ENCODE assay signal across 8 cellular contexts in the genomic region with DNA sequence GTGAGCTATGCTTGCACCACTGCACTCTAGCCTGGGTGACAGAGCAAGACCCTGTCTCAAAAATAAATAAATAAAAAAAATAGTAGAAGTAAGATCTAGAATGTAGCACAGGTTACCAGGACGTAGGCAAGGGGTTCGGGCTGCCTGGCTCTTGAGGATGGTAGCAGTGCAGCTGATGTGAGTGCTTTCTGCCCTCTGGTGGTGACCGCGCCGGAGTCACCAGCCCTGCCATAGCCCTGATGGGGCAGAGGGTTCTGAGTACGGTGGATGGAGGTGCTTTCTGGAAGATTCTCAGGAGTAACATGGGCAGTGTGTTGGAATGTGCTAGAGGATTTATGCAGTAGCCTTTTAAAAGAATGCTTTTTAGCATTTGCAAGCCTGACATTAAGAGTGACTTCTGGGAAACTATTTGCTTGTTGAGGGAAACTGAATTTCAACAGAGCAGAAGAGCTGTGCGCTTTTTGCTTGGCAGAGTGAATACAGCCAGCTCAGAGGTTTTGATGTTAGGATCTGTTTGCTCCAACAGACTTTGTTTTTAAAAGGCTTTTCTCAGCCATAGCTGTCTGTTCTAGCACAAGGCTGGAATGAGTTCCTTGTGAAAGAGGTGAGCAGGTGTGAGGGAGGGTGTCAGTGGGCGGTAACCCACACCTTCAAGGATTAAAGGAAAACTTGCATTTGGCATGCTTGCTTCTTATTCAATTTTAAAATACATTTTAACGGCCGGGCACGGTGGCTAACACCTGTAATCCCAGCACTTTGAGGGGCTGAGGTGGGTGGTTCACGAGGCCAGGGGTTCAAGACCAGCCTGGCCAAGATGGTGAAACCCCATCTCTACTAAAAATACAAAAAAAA.
DNase-seq lines count a peak whose midpoint lies in the region; ATAC-seq and TF ChIP-seq lines count a peak whose summit lies in the region.

No MANE protein-coding gene starts in this region.

- peak; percentile 68 for TF ChIP-seq RAD21 in Ishikawa (IDR thresholded peaks at IDR 0.05; ENCODE audit: low read depth)

- CTCF ChIA-PET in T-cell (lab: Charles Lee) = interaction anchor here (0.6 to 3.0 kb wide), 7 partner anchors 10 to 98 kb away, joined by 3 to 16 read pairs (median 3); no protein-coding TSS in a partner anchor

- peaks cover 32 to 38% (median 32%) of the 10 kb centered on the region in 3 donors for H3K4me1 Mint-ChIP-seq in T-cell
- H3K4me1 Mint-ChIP-seq in activated naive CD8-positive, alpha-beta T cell treated with anti-CD3 and anti-CD28 coated beads for 36 hours = peaks cover 18% of the 10 kb centered on the region

- no peaks in the 10 kb centered on the region for H3K9me3 Mint-ChIP-seq in T-cell
- H3K9me3 Mint-ChIP-seq in activated naive CD8-positive, alpha-beta T cell treated with anti-CD3 and anti-CD28 coated beads for 36 hours = no peaks in the 10 kb centered on the region

- peak; percentile 59 for DNase-seq in DMS79 treated with DMSO at 0.1 percent for 48 hours (lab: John Stamatoyannopoulos, UW)
- DNase-seq in T-cell = peak; percentile 18 to 68 (median 54)
- DNase-seq in activated naive CD8-positive, alpha-beta T cell treated with anti-CD3 and anti-CD28 coated beads for 36 hours = peak; percentile 52
- peak; percentile 70 for DNase-seq in left cardiac atrium
- no peak for DNase-seq in retinal pigment epithelial cell (ENCODE audit: low read depth)
- no peak for DNase-seq in cerebellar nuclear complex (lab: John Stamatoyannopoulos, UW)

- no peak overlapping the region for H3K4me3 Mint-ChIP-seq in T-cell
- H3K4me3 Mint-ChIP-seq in activated naive CD8-positive, alpha-beta T cell treated with anti-CD3 and anti-CD28 coated beads for 36 hours = no peak overlapping the region

- peak; percentile 82 for TF ChIP-seq CTCF in retinal pigment epithelial cell (conservative IDR thresholded peaks at IDR 0.05; ENCODE audit: low read depth, low read length)

- intact Hi-C loops in left cardiac atrium (cut with DNase I) = loop anchor here (2.0 to 10.0 kb wide), 4 partner anchors 65 to 389 kb away; a partner anchor contains a TSS

- TF ChIP-seq EP300 in Ishikawa (IDR thresholded peaks at IDR 0.05; ENCODE audit: borderline replicate concordance) = no peak

- ATAC-seq in T-cell (replicated peaks in 1 of 4) (peak; percentile 82 to 89 (median 86)), left cardiac atrium (peak; percentile 60 to 61), HG03196 (IDR thresholded peaks at IDR 0.05; ENCODE audit: unreplicated experiment) (no peak)

- POLR2A ChIA-PET in T-cell (lab: Charles Lee) = interaction anchor here (0.6 kb wide), 2 partner anchors 65 to 385 kb away, joined by 4 to 7 read pairs; no protein-coding TSS in a partner anchor

- H3K4me3 ChIP-seq in retinal pigment epithelial cell (ENCODE audit: low read length) = no peak overlapping the region

- H3K27me3 Mint-ChIP-seq in T-cell = no peaks in the 10 kb centered on the region
- no peaks in the 10 kb centered on the region for H3K27me3 Mint-ChIP-seq in activated naive CD8-positive, alpha-beta T cell treated with anti-CD3 and anti-CD28 coated beads for 36 hours

- peak overlapping the region; percentile 71 for H3K27ac Mint-ChIP-seq in T-cell
- H3K27ac Mint-ChIP-seq in activated naive CD8-positive, alpha-beta T cell treated with anti-CD3 and anti-CD28 coated beads for 36 hours = no peak overlapping the region

- H3K36me3 Mint-ChIP-seq in T-cell = peaks cover 62% of the 10 kb centered on the region
- peaks cover 12% of the 10 kb centered on the region for H3K36me3 Mint-ChIP-seq in activated naive CD8-positive, alpha-beta T cell treated with anti-CD3 and anti-CD28 coated beads for 36 hours

TF ChIP-seq in Ishikawa, 13 proteins besides CTCF, POLR2A, EP300 and RAD21:
- no peak for TF ChIP-seq TCF12 (IDR thresholded peaks at IDR 0.05; ENCODE audit: low read depth)
- TF ChIP-seq, protein P1, sequence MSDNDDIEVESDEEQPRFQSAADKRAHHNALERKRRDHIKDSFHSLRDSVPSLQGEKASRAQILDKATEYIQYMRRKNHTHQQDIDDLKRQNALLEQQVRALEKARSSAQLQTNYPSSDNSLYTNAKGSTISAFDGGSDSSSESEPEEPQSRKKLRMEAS (IDR thresholded peaks at IDR 0.05) = no peak
- no peak for TF ChIP-seq CREB1 (IDR thresholded peaks at IDR 0.05; ENCODE audit: low read depth)
- TF ChIP-seq, protein P2, sequence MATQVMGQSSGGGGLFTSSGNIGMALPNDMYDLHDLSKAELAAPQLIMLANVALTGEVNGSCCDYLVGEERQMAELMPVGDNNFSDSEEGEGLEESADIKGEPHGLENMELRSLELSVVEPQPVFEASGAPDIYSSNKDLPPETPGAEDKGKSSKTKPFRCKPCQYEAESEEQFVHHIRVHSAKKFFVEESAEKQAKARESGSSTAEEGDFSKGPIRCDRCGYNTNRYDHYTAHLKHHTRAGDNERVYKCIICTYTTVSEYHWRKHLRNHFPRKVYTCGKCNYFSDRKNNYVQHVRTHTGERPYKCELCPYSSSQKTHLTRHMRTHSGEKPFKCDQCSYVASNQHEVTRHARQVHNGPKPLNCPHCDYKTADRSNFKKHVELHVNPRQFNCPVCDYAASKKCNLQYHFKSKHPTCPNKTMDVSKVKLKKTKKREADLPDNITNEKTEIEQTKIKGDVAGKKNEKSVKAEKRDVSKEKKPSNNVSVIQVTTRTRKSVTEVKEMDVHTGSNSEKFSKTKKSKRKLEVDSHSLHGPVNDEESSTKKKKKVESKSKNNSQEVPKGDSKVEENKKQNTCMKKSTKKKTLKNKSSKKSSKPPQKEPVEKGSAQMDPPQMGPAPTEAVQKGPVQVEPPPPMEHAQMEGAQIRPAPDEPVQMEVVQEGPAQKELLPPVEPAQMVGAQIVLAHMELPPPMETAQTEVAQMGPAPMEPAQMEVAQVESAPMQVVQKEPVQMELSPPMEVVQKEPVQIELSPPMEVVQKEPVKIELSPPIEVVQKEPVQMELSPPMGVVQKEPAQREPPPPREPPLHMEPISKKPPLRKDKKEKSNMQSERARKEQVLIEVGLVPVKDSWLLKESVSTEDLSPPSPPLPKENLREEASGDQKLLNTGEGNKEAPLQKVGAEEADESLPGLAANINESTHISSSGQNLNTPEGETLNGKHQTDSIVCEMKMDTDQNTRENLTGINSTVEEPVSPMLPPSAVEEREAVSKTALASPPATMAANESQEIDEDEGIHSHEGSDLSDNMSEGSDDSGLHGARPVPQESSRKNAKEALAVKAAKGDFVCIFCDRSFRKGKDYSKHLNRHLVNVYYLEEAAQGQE (IDR thresholded peaks at IDR 0.05; ENCODE audit: low read depth) = no peak
- no peak for TF ChIP-seq YY1 (IDR thresholded peaks at IDR 0.05; ENCODE audit: low read depth)
- TF ChIP-seq EGR1 (IDR thresholded peaks at IDR 0.05) = no peak
- no peak for TF ChIP-seq CEBPB (IDR thresholded peaks at IDR 0.05)
- TF ChIP-seq, protein P3, sequence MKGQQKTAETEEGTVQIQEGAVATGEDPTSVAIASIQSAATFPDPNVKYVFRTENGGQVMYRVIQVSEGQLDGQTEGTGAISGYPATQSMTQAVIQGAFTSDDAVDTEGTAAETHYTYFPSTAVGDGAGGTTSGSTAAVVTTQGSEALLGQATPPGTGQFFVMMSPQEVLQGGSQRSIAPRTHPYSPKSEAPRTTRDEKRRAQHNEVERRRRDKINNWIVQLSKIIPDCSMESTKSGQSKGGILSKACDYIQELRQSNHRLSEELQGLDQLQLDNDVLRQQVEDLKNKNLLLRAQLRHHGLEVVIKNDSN (IDR thresholded peaks at IDR 0.05) = no peak
- no peak for TF ChIP-seq TAF1 (IDR thresholded peaks at IDR 0.05; ENCODE audit: low read depth)
- TF ChIP-seq FOXM1 (IDR thresholded peaks at IDR 0.05; ENCODE audit: borderline replicate concordance, low read depth) = no peak
- TF ChIP-seq ZBTB7A (IDR thresholded peaks at IDR 0.05; ENCODE audit: low read depth) = no peak
- TF ChIP-seq TEAD4 (IDR thresholded peaks at IDR 0.05) = no peak
- no peak for TF ChIP-seq NFIC (IDR thresholded peaks at IDR 0.05)
TF ChIP-seq in Ishikawa: peak in this region for 0.

Comparison
In these comparisons a context has a peak if more than half of its experiments do, and no peak if none do; other contexts are left out.
1. DNase-seq: peak in DMS79 treated with DMSO at 0.1 percent for 48 hours (single experiment), T-cell (34 of 34), activated naive CD8-positive, alpha-beta T cell treated with anti-CD3 and anti-CD28 coated beads for 36 hours (single experiment) and left cardiac atrium (single experiment); none in retinal pigment epithelial cell (single experiment) and cerebellar nuclear complex (0 of 2).